In the genomic region with DNA sequence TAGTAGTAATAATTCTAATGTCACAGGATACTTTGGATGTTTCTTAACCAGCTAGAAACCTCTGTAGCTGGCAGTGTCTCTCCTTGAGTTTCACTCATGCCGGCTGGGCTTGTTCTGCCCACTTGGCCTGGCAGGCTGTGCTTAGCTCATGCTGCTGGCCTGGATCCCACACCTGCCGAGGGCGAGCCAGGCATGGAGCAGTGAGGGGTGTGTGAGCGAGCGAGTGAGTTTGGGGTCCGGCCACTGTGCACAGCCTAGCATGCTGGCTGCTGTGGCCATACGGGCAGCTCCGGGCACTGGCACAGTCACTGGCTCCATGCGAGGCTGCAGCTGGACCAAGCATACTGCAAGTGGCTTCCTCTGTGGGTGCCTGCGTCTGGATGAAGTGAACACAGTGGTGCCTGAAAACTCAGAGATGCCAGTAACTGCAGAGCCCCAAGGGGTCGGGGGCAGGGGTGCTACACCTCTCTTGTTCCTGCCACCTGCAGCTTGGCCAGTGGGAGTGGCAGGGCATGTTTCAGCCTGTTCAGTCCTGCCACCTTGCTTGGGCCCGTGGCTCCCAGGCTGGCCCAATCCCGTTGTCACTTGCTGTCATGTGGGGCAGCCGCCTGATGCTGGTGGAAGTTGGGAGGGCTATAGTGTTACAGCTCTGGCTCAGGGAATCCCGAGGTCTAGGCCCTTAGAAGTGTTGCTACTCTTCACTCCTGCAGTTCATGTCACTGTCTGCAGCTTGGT, we compare ENCODE assay signal across 19 cellular contexts. TPM values are rescaled to one million over a fixed set of nuclear protein-coding genes. Genes with fewer than 3 reads are reported as not detected.
DNase-seq lines count a peak whose midpoint lies in the region; ATAC-seq and TF ChIP-seq lines count a peak whose summit lies in the region.
"Had no signal": no experiment of that assay in that cellular context is flagged by ENCODE, and none has a peak within 500 bp of the region (broad histone marks: within the 10 kb centered on the region; RNA-seq: fewer than 3 reads in every experiment).

No MANE protein-coding gene starts in this region.

- H4K91ac ChIP-seq in mesenchymal stem cell (ENCODE audit: low read length): no peak overlapping the region

- WGBS in mesenchymal stem cell: 97% methylated on average over 15 of the region's 15 CpGs

- H2BK120ac ChIP-seq in mesenchymal stem cell (ENCODE audit: low read depth, low read length): no peak overlapping the region

- in situ Hi-C loops in HAP-1 (cut with MboI; ENCODE audit: low sequenced_read_pairs): no loop called here

- H3K18ac ChIP-seq in mesenchymal stem cell (ENCODE audit: low read depth in 1 of 2, low read length in 2 of 2): peak overlapping the region in 1 of 2 experiments; percentile 14

- H2AFZ ChIP-seq in mesenchymal stem cell (ENCODE audit: low read depth, low read length): no peak overlapping the region

- no peak for ATAC-seq in HG03342 (IDR thresholded peaks at IDR 0.05; ENCODE audit: unreplicated experiment)
- ATAC-seq: HCT116, SK-N-SH treated with all-trans-retinoic acid at 6 μM for 48 hours had no signal

- CTCF ChIA-PET in RWPE1 (lab: Yijun Ruan, JAX): no interaction called here

- no peak overlapping the region for H3K9ac ChIP-seq in mesenchymal stem cell (ENCODE audit: low read length)
- no peak overlapping the region for H3K9ac ChIP-seq in stomach smooth muscle (ENCODE audit: low read length in 2 of 2)

- no peak overlapping the region for H3K4ac ChIP-seq in mesenchymal stem cell (ENCODE audit: low read depth in 1 of 2, low read length in 2 of 2)

- H3K27me3 ChIP-seq in cardiac muscle cell: no peaks in the 10 kb centered on the region
- H3K27me3 ChIP-seq in mesenchymal stem cell (ENCODE audit: control insufficient read depth in 1 of 2, insufficient read depth in 1 of 2, low read length in 2 of 2): no peaks in the 10 kb centered on the region
- no peaks in the 10 kb centered on the region for H3K27me3 ChIP-seq in stomach smooth muscle (ENCODE audit: control insufficient read depth in 1 of 2, insufficient read depth in 2 of 2, low read length in 2 of 2)
- H3K27me3 ChIP-seq in HAP-1 (ENCODE audit: low read depth): no peaks in the 10 kb centered on the region
- H3K27me3 ChIP-seq: testis had no signal

- H3K27ac ChIP-seq in RWPE1 (peak overlapping the region; percentile 16; the same call in 1 of the 2 replicates), cardiac muscle cell (peak overlapping the region; percentile 91), mesenchymal stem cell (ENCODE audit: low read length, poor library complexity, severe bottlenecking) (no peak overlapping the region), stomach smooth muscle (ENCODE audit: low read length) (no peak overlapping the region)
- H3K27ac ChIP-seq: testis had no signal

- no peak overlapping the region for H3K4me2 ChIP-seq in mesenchymal stem cell (ENCODE audit: low read length, poor library complexity, severe bottlenecking)

- POLR2A ChIA-PET in RWPE1 (lab: Yijun Ruan, JAX; ENCODE audit: low non-redundant PET): no interaction called here

- TF ChIP-seq CTCF in RWPE1 (conservative IDR thresholded peaks at IDR 0.05; ENCODE audit: low read depth) (no peak), cardiac muscle cell (IDR thresholded peaks at IDR 0.05; ENCODE audit: low read depth, low read length) (no peak)

- H3K36me3 ChIP-seq in cardiac muscle cell: no peaks in the 10 kb centered on the region
- peaks cover 0 to 7% of the 10 kb centered on the region in 2 experiments for H3K36me3 ChIP-seq in mesenchymal stem cell (ENCODE audit: control insufficient read depth in 1 of 2, insufficient read depth in 2 of 2, low read depth in 1 of 2, low read length in 2 of 2)
- H3K36me3 ChIP-seq in stomach smooth muscle (ENCODE audit: control insufficient read depth in 2 of 2, insufficient read depth in 2 of 2, low read length in 2 of 2): no peaks in the 10 kb centered on the region
- no peaks in the 10 kb centered on the region for H3K36me3 ChIP-seq in HAP-1 (replicated peaks)

- H2BK15ac ChIP-seq in mesenchymal stem cell (ENCODE audit: low read depth, poor library complexity, severe bottlenecking): no peak overlapping the region

- no peak overlapping the region for H3K14ac ChIP-seq in mesenchymal stem cell (ENCODE audit: low read length in 2 of 2)

- H2AK5ac ChIP-seq in mesenchymal stem cell (ENCODE audit: low read length, severe bottlenecking): no peak overlapping the region

- H3K23ac ChIP-seq in mesenchymal stem cell (ENCODE audit: low read length in 2 of 2): peak overlapping the region in 1 of 2 experiments; percentile 2

- H3K4me3 ChIP-seq in cardiac muscle cell (no peak overlapping the region), mesenchymal stem cell (ENCODE audit: insufficient read depth in 1 of 2, low read depth in 1 of 2, low read length in 2 of 2) (no peak overlapping the region), stomach smooth muscle (ENCODE audit: low read length in 2 of 2) (peak overlapping the region; percentile 37 to 55), HAP-1 (no peak overlapping the region)
- H3K4me3 ChIP-seq: testis had no signal

- H4K8ac ChIP-seq in mesenchymal stem cell (ENCODE audit: low read length): peak overlapping the region; percentile 27

- DNase-seq in RWPE1 (ENCODE audit: low spot score) (no peak), cardiac muscle cell (ENCODE audit: low read depth in 1 of 2, low spot score in 1 of 2) (no peak), mesenchymal stem cell (no peak), NCI-H1694 treated with DMSO at 0.1 percent for 48 hours (lab: John Stamatoyannopoulos, UW) (no peak), NCI-H2081 treated with DMSO at 0.1 percent for 48 hours (lab: John Stamatoyannopoulos, UW) (no peak), HAP-1 (ENCODE audit: low spot score in 2 of 2) (no peak)
- DNase-seq: activated CD4-positive, alpha-beta memory T cell treated with anti-CD3 and anti-CD28 coated beads for 36 hours; activated naive CD4-positive, alpha-beta T cell treated with Interleukin-2 at 50 U/mL for 16 hours; CD8-positive, alpha-beta memory T cell; NCI-H1092 treated with DMSO at 0.1 percent for 48 hours; NCI-H2081; NCI-H510A treated with DMSO at 0.1 percent for 48 hours; retina; stimulated activated CD4-positive, alpha-beta T cell treated with anti-CD3 and anti-CD28 coated beads, Interleukin-15, amount 100 ng/mL, for 24 hours; testis had no signal

- H3K9me3 ChIP-seq in cardiac muscle cell (ENCODE audit: low read depth) (no peaks in the 10 kb centered on the region), mesenchymal stem cell (ENCODE audit: control insufficient read depth, low read length) (peaks cover 6% of the 10 kb centered on the region), stomach smooth muscle (ENCODE audit: control insufficient read depth in 2 of 2, low read length in 2 of 2) (no peaks in the 10 kb centered on the region), HAP-1 (0 out of 2 replicates have a peak, but pooled peaks cover 4% of the 10 kb centered on the region)
- H3K9me3 ChIP-seq: testis had no signal

- H3K4me1 ChIP-seq in cardiac muscle cell (ENCODE audit: low read depth) (peaks cover 56% of the 10 kb centered on the region), mesenchymal stem cell (ENCODE audit: control insufficient read depth, insufficient read depth, low read depth, low read length) (peaks cover 4% of the 10 kb centered on the region), stomach smooth muscle (ENCODE audit: control insufficient read depth, insufficient read depth, low read length) (peaks cover 15% of the 10 kb centered on the region), HAP-1 (peaks cover 4% of the 10 kb centered on the region; the same call in 1 of the 2 replicates)

- H2BK5ac ChIP-seq in mesenchymal stem cell (ENCODE audit: low read depth, low read length, poor library complexity, severe bottlenecking): no peak overlapping the region

- no peak overlapping the region for H2BK12ac ChIP-seq in mesenchymal stem cell (ENCODE audit: low read length in 2 of 2)

- H3K79me1 ChIP-seq in mesenchymal stem cell (replicated peaks; ENCODE audit: low read length, poor library complexity, severe bottlenecking): peaks cover 15% of the 10 kb centered on the region

RNA-seq across cellular contexts. Expression of a gene that starts 9.9 kb away (rescaled TPM):
- 4.3 and 8.8 TPM in 2 replicates for total RNA-seq in cardiac muscle cell
- 10.1 and 11.9 TPM in 2 replicates for polyA plus RNA-seq in cardiac muscle cell
- 2.6 TPM for polyA plus RNA-seq in mesenchymal stem cell (2013, experiment 1 of 2)
- polyA plus RNA-seq in mesenchymal stem cell (2013, experiment 2 of 2): 3.1 TPM

Comparison
In these comparisons a context has a peak if more than half of its experiments do, and no peak if none do; other contexts are left out.
1. H3K27ac ChIP-seq: peak in RWPE1 (single experiment) and cardiac muscle cell (single experiment); none in mesenchymal stem cell (single experiment) and stomach smooth muscle (single experiment).
2. H3K4me3 ChIP-seq: peak in stomach smooth muscle (2 of 2); none in cardiac muscle cell (single experiment), mesenchymal stem cell (0 of 2) and HAP-1 (single experiment).